Comparison of ENCODE assay signal across 8 cellular contexts in the genomic region with DNA sequence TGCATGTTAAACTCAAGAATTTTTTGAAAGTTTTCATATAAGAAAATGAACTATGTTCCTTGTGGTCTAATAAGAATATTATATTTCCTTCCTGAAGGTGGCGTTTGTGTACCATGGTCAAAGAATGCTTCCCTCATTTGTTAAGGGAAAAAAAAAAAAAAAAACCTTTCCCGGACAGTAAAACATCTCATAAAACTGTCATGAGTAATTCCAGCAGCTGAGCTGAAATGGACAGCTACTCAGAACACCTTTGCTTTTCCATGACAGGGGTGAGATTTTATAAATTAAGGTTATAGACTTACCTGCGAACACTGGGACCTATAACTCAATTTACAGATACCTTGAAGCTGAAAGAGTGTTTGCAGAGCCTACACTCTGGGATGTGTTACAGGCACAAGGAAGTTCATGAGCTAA.
A peak's percentile ranks its signal among the peaks of the same experiment; 100 is the strongest.
DNase-seq lines count a peak whose midpoint lies in the region; ATAC-seq and TF ChIP-seq lines count a peak whose summit lies in the region.

No MANE protein-coding gene starts in this region.

- H3K36me3 ChIP-seq in Loucy (ENCODE audit: insufficient read depth, low read length) (no peaks in the 10 kb centered on the region), uterus (no peaks in the 10 kb centered on the region)

- intact Hi-C loops in uterus (cut with DNase I; ENCODE audit: low total_unique reads) = no loop called here

- TF ChIP-seq POLR2A in uterus (IDR thresholded peaks at IDR 0.05) = no peak

- H2AFZ ChIP-seq in Loucy (ENCODE audit: low read length) = no peak overlapping the region

- no peak overlapping the region for H3K4me2 ChIP-seq in Loucy (ENCODE audit: low read depth, low read length, poor library complexity, severe bottlenecking)

- no peak overlapping the region for H3K4me3 ChIP-seq in Loucy (ENCODE audit: low read length, poor library complexity, severe bottlenecking)
- H3K4me3 ChIP-seq in uterus = no peak overlapping the region

- DNase-seq in DMS153 (lab: John Stamatoyannopoulos, UW) = peak; percentile 36
- peak; percentile 58 for DNase-seq in iris pigment epithelial cell (ENCODE audit: low read depth)
- DNase-seq in uterus = no peak

- H4K20me1 ChIP-seq in Loucy (ENCODE audit: insufficient read depth, low read length, poor library complexity, severe bottlenecking) = no peaks in the 10 kb centered on the region

- H3K4me1 ChIP-seq in Loucy (ENCODE audit: insufficient read depth, low read length, poor library complexity, severe bottlenecking) (peaks cover 8% of the 10 kb centered on the region), uterus (no peaks in the 10 kb centered on the region)

- H3K9ac ChIP-seq in Loucy (ENCODE audit: low read depth, low read length, poor library complexity, severe bottlenecking) = no peak overlapping the region

- H3K9me3 ChIP-seq in Loucy (ENCODE audit: insufficient read depth, low read depth, low read length) = no peaks in the 10 kb centered on the region
- H3K9me3 ChIP-seq in uterus = no peaks in the 10 kb centered on the region

- ATAC-seq in HG02588 (IDR thresholded peaks at IDR 0.05; ENCODE audit: unreplicated experiment) (no peak), HG02885 (IDR thresholded peaks at IDR 0.05; ENCODE audit: poor library complexity, unreplicated experiment) (no peak), GM19455 (IDR thresholded peaks at IDR 0.05; ENCODE audit: unreplicated experiment) (no peak)

- H3K79me2 ChIP-seq in Loucy (ENCODE audit: insufficient read depth, low read length) = no peaks in the 10 kb centered on the region

- H3F3A ChIP-seq in Loucy (ENCODE audit: low read depth) = no peaks in the 10 kb centered on the region

- peak; percentile 78 for TF ChIP-seq CTCF in Loucy (conservative IDR thresholded peaks at IDR 0.05; ENCODE audit: low read length)
- TF ChIP-seq CTCF in VCaP (conservative IDR thresholded peaks at IDR 0.05) = peak; percentile 81
- peak in 3 of 4 experiments; percentile 35 to 45 (median 45) for TF ChIP-seq CTCF in uterus (IDR thresholded peaks at IDR 0.05)

- no peaks in the 10 kb centered on the region for H3K9me2 ChIP-seq in Loucy (replicated peaks; ENCODE audit: low read depth, low read length)

- H3K27ac ChIP-seq in VCaP (no peak overlapping the region), uterus (no peak overlapping the region)

- H3K27me3 ChIP-seq in Loucy (ENCODE audit: insufficient read depth, low read length, poor library complexity, severe bottlenecking) = no peaks in the 10 kb centered on the region
- H3K27me3 ChIP-seq in uterus = no peaks in the 10 kb centered on the region

Comparison
In these comparisons a context has a peak if more than half of its experiments do, and no peak if none do; other contexts are left out.
1. DNase-seq: peak in DMS153 (single experiment) and iris pigment epithelial cell (single experiment); none in uterus (0 of 2).
2. Peak in every context shown above with its lines, with median percentiles within 50 percentile points of each other: CTCF ChIP-seq.